Comparison of ENCODE assay signal across 8 cellular contexts in the genomic region with DNA sequence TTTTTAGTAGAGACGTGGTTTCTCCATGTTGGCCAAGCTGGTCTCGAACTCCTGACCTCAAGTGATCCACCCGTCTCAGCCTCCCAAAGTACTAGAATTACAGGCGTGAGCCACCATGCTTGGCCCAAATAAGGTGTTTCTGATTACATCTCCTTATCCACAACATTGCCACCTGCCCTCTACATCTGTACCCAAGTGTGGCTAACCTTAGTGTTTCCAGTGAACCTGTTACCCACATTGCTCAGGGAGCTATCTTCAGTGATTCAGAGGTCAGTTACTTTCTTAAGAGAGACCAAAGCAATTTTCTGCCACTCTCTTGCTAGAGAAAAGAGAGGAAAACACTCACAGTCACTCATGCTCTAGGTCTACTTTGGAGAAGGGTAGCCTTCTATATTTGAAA.
"Had no signal": no experiment of that assay in that cellular context is flagged by ENCODE, and none has a peak within 500 bp of the region (broad histone marks: within the 10 kb centered on the region; RNA-seq: fewer than 3 reads in every experiment).

No MANE protein-coding gene starts in this region.

- DNase-seq: activated CD4-positive, CD25-positive, alpha-beta regulatory T cell; activated gamma-delta T cell; brain microvascular endothelial cell; islet precursor cell; midbrain; stimulated activated CD4-positive, alpha-beta T cell treated with anti-CD3 and anti-CD28 coated beads, Interleukin-2, amount 100 ng/mL, for 24 hours; thyroid gland had no signal

- H3K4me3 Mint-ChIP-seq: central memory CD8-positive, alpha-beta T cell had no signal

- H3K9me3 Mint-ChIP-seq: central memory CD8-positive, alpha-beta T cell had no signal

- H3K27me3 Mint-ChIP-seq: central memory CD8-positive, alpha-beta T cell had no signal
